Comparison of ENCODE assay signal across 8 cellular contexts in the genomic region with DNA sequence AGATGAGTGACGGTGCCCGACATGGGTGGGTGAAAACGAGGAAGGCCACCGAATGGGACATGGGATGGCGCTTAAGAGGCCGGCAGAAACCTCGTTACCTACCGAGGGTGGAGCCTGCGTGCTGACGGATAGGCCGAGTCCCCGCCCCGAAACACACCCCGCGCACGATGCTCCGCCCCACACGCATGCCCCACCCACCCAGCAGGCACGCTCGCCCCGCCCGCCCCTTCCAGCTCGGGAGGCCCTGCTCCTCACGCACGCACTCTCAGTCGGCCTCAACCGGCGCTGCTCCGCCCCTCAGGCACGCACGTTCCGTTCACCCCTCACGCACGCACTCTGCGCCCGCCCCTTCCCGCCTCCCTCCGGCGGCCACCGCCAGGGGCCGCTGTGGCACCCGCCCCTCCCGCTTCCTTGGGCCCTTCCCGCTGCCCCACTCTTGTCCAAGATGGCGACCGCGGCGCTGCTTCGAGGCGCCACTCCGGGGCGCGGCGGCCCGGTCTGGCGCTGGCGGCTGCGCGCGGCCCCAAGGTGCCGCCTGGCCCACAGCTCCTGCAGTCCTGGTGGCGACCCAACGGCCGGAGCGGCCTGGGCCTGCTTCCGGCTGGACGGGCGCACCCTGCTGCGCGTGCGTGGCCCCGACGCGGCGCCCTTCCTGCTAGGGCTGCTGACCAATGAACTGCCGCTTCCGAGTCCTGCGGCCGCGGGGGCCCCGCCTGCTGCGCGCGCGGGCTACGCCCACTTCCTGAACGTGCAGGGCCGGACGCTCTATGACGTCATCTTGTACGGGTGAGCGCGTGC. TPM values are rescaled to one million over a fixed set of nuclear protein-coding genes. Genes with fewer than 3 reads are reported as not detected.
DNase-seq lines count a peak whose midpoint lies in the region; ATAC-seq and TF ChIP-seq lines count a peak whose summit lies in the region.

A gene (plus strand): TSS at position 433 of the 798 bp plus-strand sequence. CDS start 13 bp downstream, at position 446.

- peaks cover 22 to 70% (median 44%) of the 10 kb centered on the region in 4 donors for H3K4me1 Mint-ChIP-seq in CD4-positive, alpha-beta memory T cell
- peaks cover 34% of the 10 kb centered on the region for H3K4me1 Mint-ChIP-seq in activated CD4-positive, alpha-beta memory T cell treated with anti-CD3 and anti-CD28 coated beads, Interleukin-2, amount 10 ng/mL, durations not matched to agents 7 days and 5 days

- ATAC-seq in GM19438 (IDR thresholded peaks at IDR 0.05; ENCODE audit: low read depth, unreplicated experiment) (peak; percentile 81), HG03575 (IDR thresholded peaks at IDR 0.05; ENCODE audit: extremely low read depth, insufficient number of reproducible peaks, low FRiP score, unreplicated experiment) (peak; percentile 35), lower lobe of right lung (peak; percentile 94 to 95)

- H3K36me3 ChIP-seq in CD4-positive, alpha-beta memory T cell (ENCODE audit: insufficient read depth, low read length): no peaks in the 10 kb centered on the region
- H3K36me3 ChIP-seq in duodenal mucosa (ENCODE audit: control insufficient read depth in 1 of 2, insufficient read depth in 2 of 2, low read length in 2 of 2) (peaks cover 0 to 2% of the 10 kb centered on the region in 2 donors), lower lobe of right lung (peaks cover 7% of the 10 kb centered on the region)

- peak within 1 kb of the TSS; percentile 73 to 76 for H3K4me3 ChIP-seq in CD4-positive, alpha-beta memory T cell (ENCODE audit: low read length in 2 of 2)
- H3K4me3 ChIP-seq in duodenal mucosa (ENCODE audit: low read depth in 1 of 2, low read length in 2 of 2) (peak within 1 kb of the TSS; percentile 88 to 91), lower lobe of right lung (peak within 1 kb of the TSS; percentile 77)

- H3K27me3 ChIP-seq in CD4-positive, alpha-beta memory T cell (ENCODE audit: insufficient read depth, low read length): no peaks in the 10 kb centered on the region
- H3K27me3 ChIP-seq in duodenal mucosa (ENCODE audit: control insufficient read depth in 1 of 2, insufficient read depth in 2 of 2, low read length in 2 of 2): no peaks in the 10 kb centered on the region
- peaks cover under 1% of the 10 kb centered on the region for H3K27me3 ChIP-seq in lower lobe of right lung (ENCODE audit: low read depth)

- peaks cover 38% of the 10 kb centered on the region for H3K4me1 ChIP-seq in CD4-positive, alpha-beta memory T cell (ENCODE audit: insufficient read depth, low read length)
- H3K4me1 ChIP-seq in duodenal mucosa (ENCODE audit: control insufficient read depth in 1 of 2, insufficient read depth in 2 of 2, low read length in 2 of 2) (peaks cover 28 to 34% of the 10 kb centered on the region in 2 donors), lower lobe of right lung (peaks cover 55% of the 10 kb centered on the region)

- peak within 1 kb of the TSS; percentile 96 for H3K27ac ChIP-seq in CD4-positive, alpha-beta memory T cell (ENCODE audit: low read depth, low read length)
- H3K27ac ChIP-seq in duodenal mucosa (ENCODE audit: low read depth, low read length) (peak within 1 kb of the TSS; percentile 100), lower lobe of right lung (peak within 1 kb of the TSS; percentile 100)

- peaks cover 3 to 9% of the 10 kb centered on the region in 2 donors for H3K36me3 Mint-ChIP-seq in CD4-positive, alpha-beta memory T cell
- peaks cover 2% of the 10 kb centered on the region for H3K36me3 Mint-ChIP-seq in activated CD4-positive, alpha-beta memory T cell treated with anti-CD3 and anti-CD28 coated beads, Interleukin-2, amount 10 ng/mL, durations not matched to agents 7 days and 5 days (ENCODE audit: low read depth)

- H3K9ac ChIP-seq in duodenal mucosa (ENCODE audit: low read depth in 1 of 2, low read length in 2 of 2): peak within 1 kb of the TSS; percentile 91 to 98

- H3K27ac Mint-ChIP-seq in CD4-positive, alpha-beta memory T cell: peak within 1 kb of the TSS; percentile 96 to 99 (median 98)
- H3K27ac Mint-ChIP-seq in activated CD4-positive, alpha-beta memory T cell treated with anti-CD3 and anti-CD28 coated beads, Interleukin-2, amount 10 ng/mL, durations not matched to agents 7 days and 5 days: peak within 1 kb of the TSS; percentile 89

- no peaks in the 10 kb centered on the region for H3K27me3 Mint-ChIP-seq in CD4-positive, alpha-beta memory T cell
- no peaks in the 10 kb centered on the region for H3K27me3 Mint-ChIP-seq in activated CD4-positive, alpha-beta memory T cell treated with anti-CD3 and anti-CD28 coated beads, Interleukin-2, amount 10 ng/mL, durations not matched to agents 7 days and 5 days

- peak; percentile 99 to 100 (median 100) for DNase-seq in CD4-positive, alpha-beta memory T cell
- peak; percentile 99 for DNase-seq in NCI-H82 (lab: John Stamatoyannopoulos, UW)
- peak; percentile 100 for DNase-seq in activated CD4-positive, alpha-beta memory T cell treated with anti-CD3 and anti-CD28 coated beads, Interleukin-2, amount 10 ng/mL, durations not matched to agents 7 days and 5 days
- DNase-seq in lower lobe of right lung: peak; percentile 100
- peak; percentile 98 to 100 (median 99) for DNase-seq in stimulated activated CD4-positive, alpha-beta T cell treated with anti-CD3 and anti-CD28 coated beads, TNF-alpha, amount 100 ng/mL, for 24 hours (ENCODE audit: low read depth in 3 of 3)

- POLR2A ChIA-PET in CD4-positive, alpha-beta memory T cell (lab: Charles Lee; ENCODE audit: partially characterized antibody): interaction anchor here (0.9 to 4.9 kb wide), 34 partner anchors 9 to 1227 kb away, joined by 3 to 127 read pairs (median 7); a partner anchor contains a TSS
- POLR2A ChIA-PET in activated CD4-positive, alpha-beta memory T cell treated with anti-CD3 and anti-CD28 coated beads, Interleukin-2, amount 10 ng/mL, durations not matched to agents 7 days and 5 days (lab: Charles Lee): interaction anchor here (0.8 to 7.8 kb wide), 26 partner anchors 8 to 403 kb away, joined by 3 to 95 read pairs (median 6); a partner anchor contains a TSS

- H3K9me3 Mint-ChIP-seq in CD4-positive, alpha-beta memory T cell: peaks cover 0 to 2% (median 0%) of the 10 kb centered on the region in 8 donors
- no peaks in the 10 kb centered on the region for H3K9me3 Mint-ChIP-seq in activated CD4-positive, alpha-beta memory T cell treated with anti-CD3 and anti-CD28 coated beads, Interleukin-2, amount 10 ng/mL, durations not matched to agents 7 days and 5 days

- H3K4me3 Mint-ChIP-seq in CD4-positive, alpha-beta memory T cell: peak within 1 kb of the TSS; percentile 90 to 98 (median 92)
- H3K4me3 Mint-ChIP-seq in activated CD4-positive, alpha-beta memory T cell treated with anti-CD3 and anti-CD28 coated beads, Interleukin-2, amount 10 ng/mL, durations not matched to agents 7 days and 5 days: peak within 1 kb of the TSS; percentile 86

- H3K9me3 ChIP-seq in CD4-positive, alpha-beta memory T cell (ENCODE audit: control insufficient read depth in 1 of 2, low read length in 2 of 2): no peaks in the 10 kb centered on the region
- H3K9me3 ChIP-seq in duodenal mucosa (ENCODE audit: control insufficient read depth in 1 of 2, low read length in 2 of 2) (no peaks in the 10 kb centered on the region), lower lobe of right lung (no peaks in the 10 kb centered on the region)

- intact Hi-C loops in CD4-positive, alpha-beta memory T cell (cut with micrococcal nuclease): loop anchor here (1.0 to 10.0 kb wide), 15 partner anchors 9 to 1223 kb away; a partner anchor contains a TSS
- intact Hi-C loops in lower lobe of right lung (cut with DNase I): no loop called here

- CTCF ChIA-PET in CD4-positive, alpha-beta memory T cell (lab: Charles Lee; ENCODE audit: partially characterized antibody): interaction anchor here (0.7 to 5.1 kb wide), 20 partner anchors 9 to 259 kb away, joined by 3 to 66 read pairs (median 5); a partner anchor contains a TSS
- CTCF ChIA-PET in activated CD4-positive, alpha-beta memory T cell treated with anti-CD3 and anti-CD28 coated beads, Interleukin-2, amount 10 ng/mL, durations not matched to agents 7 days and 5 days (lab: Charles Lee): interaction anchor here (0.5 to 4.3 kb wide), 27 partner anchors 9 to 1407 kb away, joined by 3 to 50 read pairs (median 5); a partner anchor contains a TSS

- TF ChIP-seq CTCF in lower lobe of right lung (IDR thresholded peaks at IDR 0.05): peak; percentile 84

RNA-seq across cellular contexts. Expression of the gene that starts here (rescaled TPM):
- 10 to 100 TPM; 10.9 to 12.0 TPM for total RNA-seq in CD4-positive, alpha-beta memory T cell
- 1 to 10 TPM; 1.3 to 2.9 TPM for polyA plus RNA-seq in CD4-positive, alpha-beta memory T cell
- total RNA-seq in activated CD4-positive, alpha-beta memory T cell treated with anti-CD3 and anti-CD28 coated beads, Interleukin-2, amount 10 ng/mL, durations not matched to agents 7 days and 5 days: 1 to 10 TPM; 4.5 to 5.2 TPM
- total RNA-seq in lower lobe of right lung: 10.7 TPM

Comparison
In these comparisons a context has a peak if more than half of its experiments do, and no peak if none do; other contexts are left out.
1. Peak in every context shown above with its lines: DNase-seq, ATAC-seq, H3K4me3 ChIP-seq and H3K27ac ChIP-seq.
2. ATAC-seq: peak in every context shown above with its lines; median percentile 94 in lower lobe of right lung; 81 in GM19438; 35 in HG03575.